Comparison of ENCODE assay signal across 12 cellular contexts in genomic region chrX:150507251-150507856, GRCh38.
A peak's percentile ranks its signal among the peaks of the same experiment; 100 is the strongest.
DNase-seq lines count a peak whose midpoint lies in the region; ATAC-seq and TF ChIP-seq lines count a peak whose summit lies in the region.
"Had no signal": no experiment of that assay in that cellular context is flagged by ENCODE, and none has a peak within 500 bp of the region (broad histone marks: within the 10 kb centered on the region; RNA-seq: fewer than 3 reads in every experiment).

No MANE protein-coding gene starts in this region.

- peaks cover 4% of the 10 kb centered on the region for H3K27me3 Mint-ChIP-seq in GM23338 (ENCODE audit: insufficient read depth, low read depth, poor library complexity)
- H3K27me3 Mint-ChIP-seq in CD4-positive, alpha-beta T cell = no peaks in the 10 kb centered on the region
- H3K27me3 Mint-ChIP-seq: activated naive CD4-positive, alpha-beta T cell treated with anti-CD3 and anti-CD28 coated beads, Interleukin-2, amount 10 ng/mL, durations not matched to agents 7 days and 5 days had no signal

- ATAC-seq in GM23338 = peak; percentile 77
- ATAC-seq in body of pancreas = peak; percentile 28
- no peak for ATAC-seq in CD4-positive, alpha-beta T cell (ENCODE audit: poor library complexity)

- H3K4me3 ChIP-seq in GM23338 (peak overlapping the region; percentile 42), body of pancreas (no peak overlapping the region), skin epidermis (no peak overlapping the region)

- H3K27ac ChIP-seq in GM23338 (ENCODE audit: low read depth) (peak overlapping the region; percentile 97), body of pancreas (peak overlapping the region; percentile 84 to 93 (median 91)), skin epidermis (peak overlapping the region in 14 of 21 experiments; percentile 5 to 79 (median 64))
- no peak overlapping the region for H3K27ac ChIP-seq in CD4-positive, alpha-beta T cell (ENCODE audit: low read depth, low read length)

- POLR2A ChIA-PET in CD4-positive, alpha-beta T cell (lab: Charles Lee) = no interaction called here

- no peaks in the 10 kb centered on the region for H3K27me3 ChIP-seq in GM23338 (ENCODE audit: insufficient read depth)
- H3K27me3 ChIP-seq in body of pancreas = no peaks in the 10 kb centered on the region
- no peaks in the 10 kb centered on the region for H3K27me3 ChIP-seq in CD4-positive, alpha-beta T cell (ENCODE audit: control insufficient read depth, insufficient read depth, low read length)

- TF ChIP-seq CTCF in GM23338 (conservative IDR thresholded peaks at IDR 0.05; ENCODE audit: low read depth in 2 of 2) (no peak), body of pancreas (IDR thresholded peaks at IDR 0.05) (no peak)
- TF ChIP-seq CTCF in CD4-positive, alpha-beta T cell (IDR thresholded peaks at IDR 0.05) = no peak

- no peaks in the 10 kb centered on the region for H3K9me3 ChIP-seq in body of pancreas
- H3K9me3 ChIP-seq in CD4-positive, alpha-beta T cell (ENCODE audit: control insufficient read depth, low read length) = no peaks in the 10 kb centered on the region

- no peaks in the 10 kb centered on the region for H3K9me3 Mint-ChIP-seq in GM23338
- H3K9me3 Mint-ChIP-seq in CD4-positive, alpha-beta T cell = no peaks in the 10 kb centered on the region
- H3K9me3 Mint-ChIP-seq: activated naive CD4-positive, alpha-beta T cell treated with anti-CD3 and anti-CD28 coated beads, Interleukin-2, amount 10 ng/mL, durations not matched to agents 7 days and 5 days had no signal

- no peaks in the 10 kb centered on the region for H3K9me2 ChIP-seq in GM23338 (ENCODE audit: insufficient read depth)

- TF ChIP-seq POLR2A in body of pancreas (IDR thresholded peaks at IDR 0.05) = peak in 2 of 3 donors; percentile 24 to 27

- H3K4me1 Mint-ChIP-seq in GM23338 = peaks cover 40% of the 10 kb centered on the region
- no peaks in the 10 kb centered on the region for H3K4me1 Mint-ChIP-seq in CD4-positive, alpha-beta T cell (ENCODE audit: low read depth)
- H3K4me1 Mint-ChIP-seq: activated naive CD4-positive, alpha-beta T cell treated with anti-CD3 and anti-CD28 coated beads, Interleukin-2, amount 10 ng/mL, durations not matched to agents 7 days and 5 days had no signal

- H3K36me3 Mint-ChIP-seq in GM23338 (ENCODE audit: low read depth) = no peaks in the 10 kb centered on the region
- H3K36me3 Mint-ChIP-seq in CD4-positive, alpha-beta T cell (ENCODE audit: low read depth) = no peaks in the 10 kb centered on the region
- H3K36me3 Mint-ChIP-seq: CD4-positive, CD25-positive, alpha-beta regulatory T cell had no signal

- no peaks in the 10 kb centered on the region for H3K36me3 ChIP-seq in GM23338 (ENCODE audit: insufficient read depth)
- no peaks in the 10 kb centered on the region for H3K36me3 ChIP-seq in body of pancreas (replicated peaks in 1 of 2; ENCODE audit: insufficient read depth in 1 of 2, low read depth in 2 of 2)

- peaks cover 10% of the 10 kb centered on the region; the same call in 1 of the 2 replicates for H3K4me1 ChIP-seq in GM23338 (ENCODE audit: insufficient read depth)
- peaks cover 74% of the 10 kb centered on the region for H3K4me1 ChIP-seq in body of pancreas

- CTCF ChIA-PET in CD4-positive, alpha-beta T cell (lab: Charles Lee) = no interaction called here

- H3K4me3 Mint-ChIP-seq in GM23338 = peak overlapping the region; percentile 56
- no peak overlapping the region for H3K4me3 Mint-ChIP-seq in CD4-positive, alpha-beta T cell
- H3K4me3 Mint-ChIP-seq: activated naive CD4-positive, alpha-beta T cell treated with anti-CD3 and anti-CD28 coated beads, Interleukin-2, amount 10 ng/mL, durations not matched to agents 7 days and 5 days; CD4-positive, CD25-positive, alpha-beta regulatory T cell had no signal

- intact Hi-C loops in body of pancreas (cut with DNase I) = no loop called here
- intact Hi-C loops in CD4-positive, alpha-beta T cell (cut with DNase I, micrococcal nuclease) = no loop called here

- no peak overlapping the region for H2AFZ ChIP-seq in GM23338

- 10 to 12% methylated on average over 13 to 14 of the region's 19 CpGs for WGBS in body of pancreas, 2 donors

- no peaks in the 10 kb centered on the region for H3F3A ChIP-seq in GM23338 (replicated peaks; ENCODE audit: low read depth)

- H3K27ac Mint-ChIP-seq in GM23338 = peak overlapping the region; percentile 89
- H3K27ac Mint-ChIP-seq in CD4-positive, alpha-beta T cell = no peak overlapping the region
- H3K27ac Mint-ChIP-seq: activated naive CD4-positive, alpha-beta T cell treated with anti-CD3 and anti-CD28 coated beads, Interleukin-2, amount 10 ng/mL, durations not matched to agents 7 days and 5 days; CD4-positive, CD25-positive, alpha-beta regulatory T cell had no signal

- DNase-seq in GM23338 (ENCODE audit: low spot score) = peak; percentile 67
- peak; percentile 53 to 60 (median 55) for DNase-seq in body of pancreas
- DNase-seq in iPS-NIHi11 (ENCODE audit: low spot score) = peak; percentile 48
- DNase-seq in cerebellum (ENCODE audit: low spot score) = no peak
- no peak for DNase-seq in CD4-positive, alpha-beta T cell
- DNase-seq in globus pallidus (ENCODE audit: low spot score) = no peak
- DNase-seq in SW 1271 (lab: John Stamatoyannopoulos, UW) = no peak
- DNase-seq: activated CD4-positive, alpha-beta T cell treated with anti-CD3 and anti-CD28 coated beads, Interleukin-2, amount 50 U/mL, for 48 hours; activated naive CD4-positive, alpha-beta T cell treated with anti-CD3 and anti-CD28 coated beads, Interleukin-2, amount 10 ng/mL, durations not matched to agents 7 days and 5 days; CD4-positive, CD25-positive, alpha-beta regulatory T cell; NCI-H748 treated with DMSO at 0.1 percent for 48 hours had no signal

- H4K20me1 ChIP-seq in GM23338 (replicated peaks; ENCODE audit: insufficient read depth) = no peaks in the 10 kb centered on the region

- peak overlapping the region; percentile 75 for H3K4me2 ChIP-seq in GM23338

- no peaks in the 10 kb centered on the region for H3K79me2 ChIP-seq in GM23338 (replicated peaks; ENCODE audit: insufficient read depth)

TF ChIP-seq in GM23338, 12 proteins besides CTCF, POLR2A, EP300 and RAD21:
- TF ChIP-seq EZH2 (IDR thresholded peaks at IDR 0.05; ENCODE audit: low read depth, unreplicated experiment) = no peak
- TF ChIP-seq STAT1 (IDR thresholded peaks at IDR 0.05; ENCODE audit: unreplicated experiment) = no peak
- TF ChIP-seq ZNF114 (CRISPR knock-in tag; IDR thresholded peaks at IDR 0.05) = 0 out of 2 replicates have a peak, but pooled peaks have one; percentile 29
- 0 out of 2 replicates have a peak, but pooled peaks have one; percentile 27 for TF ChIP-seq POLR2AphosphoS5 (IDR thresholded peaks at IDR 0.05; ENCODE audit: low read depth)
- TF ChIP-seq ZNF462 (CRISPR knock-in tag; IDR thresholded peaks at IDR 0.05) = no peak
TF ChIP-seq in GM23338: peak in this region for 2.

Comparison
In these comparisons a context has a peak if more than half of its experiments do, and no peak if none do; other contexts are left out.
1. DNase-seq: peak in GM23338 (single experiment), body of pancreas (4 of 4) and iPS-NIHi11 (single experiment); none in cerebellum (single experiment), CD4-positive, alpha-beta T cell (0 of 10), globus pallidus (single experiment) and SW 1271 (0 of 2).